Comparison of ENCODE assay signal across 8 cellular contexts in genomic region chr1:145474837-145475368, GRCh38. TPM values are rescaled to one million over a fixed set of nuclear protein-coding genes. Genes with fewer than 3 reads are reported as not detected.
DNase-seq lines count a peak whose midpoint lies in the region; ATAC-seq and TF ChIP-seq lines count a peak whose summit lies in the region.
"Not testable (repeated sequence)": the region's sequence is repeated elsewhere in the genome, so short reads cannot be mapped to it uniquely, and the experiment has no call there.

No MANE protein-coding gene starts in this region.

- 20 to 79% (median 47%) methylated on average over 1 to 7 of the region's 8 CpGs for WGBS in adrenal gland, 4 donors

- H3K27ac Mint-ChIP-seq in CD8-positive, alpha-beta memory T cell; IgD-negative memory B cell; activated CD4-positive, alpha-beta T cell treated with anti-CD3 and anti-CD28 coated beads for 36 hours; neural crest cell (ENCODE audit: unreplicated experiment): not testable (repeated sequence)
- H3K27ac Mint-ChIP-seq in activated T-helper 1 cell treated with anti-CD3 and anti-CD28 coated beads, Interleukin-12 subunit alpha, Interleukin-12 subunit beta, Interleukin-2, Interleukin-4 antibody, amounts not matched to agents 30 ng/mL and 10 ng/mL and 1 ng/mL, durations not matched to agents 14 hours and 24 hours and 36 hours, result peak overlapping the region; percentile 72
- peak overlapping the region in 1 of 2 donors; percentile 95 for H3K27ac Mint-ChIP-seq in stimulated activated naive CD8-positive, alpha-beta T cell treated with anti-CD3 and anti-CD28 coated beads, Interleukin-15, amount 100 ng/mL, for 72 hours

- not testable (repeated sequence) for H3K4me1 ChIP-seq in CD8-positive, alpha-beta memory T cell (ENCODE audit: insufficient read depth, low read length); adrenal gland (replicated peaks in 1 of 2); iPS-18a (ENCODE audit: control insufficient read depth, low read depth, low read length)

- CTCF ChIA-PET in CD8-positive, alpha-beta memory T cell (lab: Charles Lee); activated CD4-positive, alpha-beta T cell treated with anti-CD3 and anti-CD28 coated beads for 36 hours (lab: Charles Lee): not testable (repeated sequence)

- not testable (repeated sequence) for H3K9me3 ChIP-seq in CD8-positive, alpha-beta memory T cell (ENCODE audit: low read length); adrenal gland (replicated peaks in 1 of 3); iPS-18a (ENCODE audit: control insufficient read depth, low read depth, low read length)

- not testable (repeated sequence) for H3K27me3 Mint-ChIP-seq in CD8-positive, alpha-beta memory T cell; IgD-negative memory B cell
- H3K27me3 Mint-ChIP-seq in activated CD4-positive, alpha-beta T cell treated with anti-CD3 and anti-CD28 coated beads for 36 hours, result peaks cover 13% of the 10 kb centered on the region
- peaks cover 15% of the 10 kb centered on the region for H3K27me3 Mint-ChIP-seq in activated T-helper 1 cell treated with anti-CD3 and anti-CD28 coated beads, Interleukin-12 subunit alpha, Interleukin-12 subunit beta, Interleukin-2, Interleukin-4 antibody, amounts not matched to agents 30 ng/mL and 10 ng/mL and 1 ng/mL, durations not matched to agents 14 hours and 24 hours and 36 hours (ENCODE audit: insufficient read depth)
- H3K27me3 Mint-ChIP-seq in neural crest cell (ENCODE audit: low read depth), result peaks cover 30% of the 10 kb centered on the region
- H3K27me3 Mint-ChIP-seq in stimulated activated naive CD8-positive, alpha-beta T cell treated with anti-CD3 and anti-CD28 coated beads, Interleukin-15, amount 100 ng/mL, for 72 hours, result peaks cover 18% of the 10 kb centered on the region

- not testable (repeated sequence) for H3K4me1 Mint-ChIP-seq in CD8-positive, alpha-beta memory T cell; IgD-negative memory B cell; activated CD4-positive, alpha-beta T cell treated with anti-CD3 and anti-CD28 coated beads for 36 hours; activated T-helper 1 cell treated with anti-CD3 and anti-CD28 coated beads, Interleukin-12 subunit alpha, Interleukin-12 subunit beta, Interleukin-2, Interleukin-4 antibody, amounts not matched to agents 30 ng/mL and 10 ng/mL and 1 ng/mL, durations not matched to agents 14 hours and 24 hours and 36 hours (ENCODE audit: low read depth); neural crest cell; stimulated activated naive CD8-positive, alpha-beta T cell treated with anti-CD3 and anti-CD28 coated beads, Interleukin-15, amount 100 ng/mL, for 72 hours

- TF ChIP-seq CTCF in adrenal gland (IDR thresholded peaks at IDR 0.05); neural crest cell (conservative IDR thresholded peaks at IDR 0.05): not testable (repeated sequence)

- TF ChIP-seq POLR2A in adrenal gland (IDR thresholded peaks at IDR 0.05), result not testable (repeated sequence)

- not testable (repeated sequence) for H3K9me3 Mint-ChIP-seq in CD8-positive, alpha-beta memory T cell; IgD-negative memory B cell; activated CD4-positive, alpha-beta T cell treated with anti-CD3 and anti-CD28 coated beads for 36 hours (ENCODE audit: low read depth); activated T-helper 1 cell treated with anti-CD3 and anti-CD28 coated beads, Interleukin-12 subunit alpha, Interleukin-12 subunit beta, Interleukin-2, Interleukin-4 antibody, amounts not matched to agents 30 ng/mL and 10 ng/mL and 1 ng/mL, durations not matched to agents 14 hours and 24 hours and 36 hours; neural crest cell; stimulated activated naive CD8-positive, alpha-beta T cell treated with anti-CD3 and anti-CD28 coated beads, Interleukin-15, amount 100 ng/mL, for 72 hours

- not testable (repeated sequence) for H3K4me3 ChIP-seq in CD8-positive, alpha-beta memory T cell (ENCODE audit: low read length); adrenal gland
- H3K4me3 ChIP-seq in iPS-18a (ENCODE audit: low read length), result peak overlapping the region; percentile 58

- H3K4me3 Mint-ChIP-seq in CD8-positive, alpha-beta memory T cell, result peak overlapping the region in 4 of 7 donors; percentile 34 to 59 (median 45)
- H3K4me3 Mint-ChIP-seq in IgD-negative memory B cell, result peak overlapping the region in 3 of 4 donors; percentile 17 to 84 (median 58)
- H3K4me3 Mint-ChIP-seq in activated CD4-positive, alpha-beta T cell treated with anti-CD3 and anti-CD28 coated beads for 36 hours, result peak overlapping the region; percentile 75
- peak overlapping the region; percentile 71 for H3K4me3 Mint-ChIP-seq in activated T-helper 1 cell treated with anti-CD3 and anti-CD28 coated beads, Interleukin-12 subunit alpha, Interleukin-12 subunit beta, Interleukin-2, Interleukin-4 antibody, amounts not matched to agents 30 ng/mL and 10 ng/mL and 1 ng/mL, durations not matched to agents 14 hours and 24 hours and 36 hours
- peak overlapping the region; percentile 89 for H3K4me3 Mint-ChIP-seq in neural crest cell
- peak overlapping the region; percentile 83 to 90 for H3K4me3 Mint-ChIP-seq in stimulated activated naive CD8-positive, alpha-beta T cell treated with anti-CD3 and anti-CD28 coated beads, Interleukin-15, amount 100 ng/mL, for 72 hours

- not testable (repeated sequence) for H3K27me3 ChIP-seq in CD8-positive, alpha-beta memory T cell (ENCODE audit: insufficient read depth, low read length, poor library complexity, severe bottlenecking); adrenal gland; iPS-18a (ENCODE audit: control insufficient read depth, insufficient read depth, low read length)

- H3K36me3 Mint-ChIP-seq in CD8-positive, alpha-beta memory T cell; IgD-negative memory B cell; activated CD4-positive, alpha-beta T cell treated with anti-CD3 and anti-CD28 coated beads for 36 hours (ENCODE audit: low read depth); activated T-helper 1 cell treated with anti-CD3 and anti-CD28 coated beads, Interleukin-12 subunit alpha, Interleukin-12 subunit beta, Interleukin-2, Interleukin-4 antibody, amounts not matched to agents 30 ng/mL and 10 ng/mL and 1 ng/mL, durations not matched to agents 14 hours and 24 hours and 36 hours (ENCODE audit: low read depth); neural crest cell (ENCODE audit: low read depth): not testable (repeated sequence)

- H3K36me3 ChIP-seq in CD8-positive, alpha-beta memory T cell (ENCODE audit: insufficient read depth, low read length); adrenal gland (replicated peaks in 1 of 2); iPS-18a (ENCODE audit: control insufficient read depth, low read depth, low read length): not testable (repeated sequence)

- POLR2A ChIA-PET in CD8-positive, alpha-beta memory T cell (lab: Charles Lee); activated CD4-positive, alpha-beta T cell treated with anti-CD3 and anti-CD28 coated beads for 36 hours (lab: Charles Lee): not testable (repeated sequence)

- peak; percentile 43 for ATAC-seq in activated CD4-positive, alpha-beta T cell treated with anti-CD3 and anti-CD28 coated beads for 36 hours
- ATAC-seq in stimulated activated naive CD8-positive, alpha-beta T cell treated with anti-CD3 and anti-CD28 coated beads, Interleukin-15, amount 100 ng/mL, for 72 hours, result not testable (repeated sequence)

- not testable (repeated sequence) for H3K9ac ChIP-seq in iPS-18a (ENCODE audit: low read length)

- intact Hi-C loops in activated CD4-positive, alpha-beta T cell treated with anti-CD3 and anti-CD28 coated beads for 36 hours (cut with DNase I, micrococcal nuclease); activated T-helper 1 cell treated with anti-CD3 and anti-CD28 coated beads, Interleukin-12 subunit alpha, Interleukin-12 subunit beta, Interleukin-2, Interleukin-4 antibody, amounts not matched to agents 30 ng/mL and 10 ng/mL and 1 ng/mL, durations not matched to agents 14 hours and 24 hours and 36 hours (cut with micrococcal nuclease); adrenal gland (cut with DNase I): not testable (repeated sequence)

- not testable (repeated sequence) for DNase-seq in CD8-positive, alpha-beta memory T cell; activated CD4-positive, alpha-beta T cell treated with anti-CD3 and anti-CD28 coated beads for 36 hours; activated T-helper 1 cell treated with anti-CD3 and anti-CD28 coated beads, Interleukin-12 subunit alpha, Interleukin-12 subunit beta, Interleukin-2, Interleukin-4 antibody, amounts not matched to agents 30 ng/mL and 10 ng/mL and 1 ng/mL, durations not matched to agents 14 hours and 24 hours and 36 hours (ENCODE audit: low spot score); adrenal gland; neural crest cell (ENCODE audit: low read depth, low spot score); stimulated activated naive CD8-positive, alpha-beta T cell treated with anti-CD3 and anti-CD28 coated beads, Interleukin-15, amount 100 ng/mL, for 72 hours

- not testable (repeated sequence) for H3K27ac ChIP-seq in CD8-positive, alpha-beta memory T cell (ENCODE audit: low read depth, low read length); iPS-18a (ENCODE audit: low read length)
- peak overlapping the region in 3 of 5 donors; percentile 54 to 82 (median 78) for H3K27ac ChIP-seq in adrenal gland

RNA-seq across cellular contexts. Expression of gene NBPF20, which starts 49.5 kb away (rescaled TPM):
- 1 to 10 TPM; 1.3 to 1.9 TPM for total RNA-seq in CD8-positive, alpha-beta memory T cell
- polyA plus RNA-seq in CD8-positive, alpha-beta memory T cell, result 0.62 TPM
- polyA plus RNA-seq in IgD-negative memory B cell, result 0.41 TPM
- 1 to 10 TPM; 1.2 to 1.5 TPM for total RNA-seq in activated CD4-positive, alpha-beta T cell treated with anti-CD3 and anti-CD28 coated beads for 36 hours
- 1.2 TPM in 2 replicates for total RNA-seq in activated T-helper 1 cell treated with anti-CD3 and anti-CD28 coated beads, Interleukin-12 subunit alpha, Interleukin-12 subunit beta, Interleukin-2, Interleukin-4 antibody, amounts not matched to agents 30 ng/mL and 10 ng/mL and 1 ng/mL, durations not matched to agents 14 hours and 24 hours and 36 hours
- 1 to 10 TPM; 1.4 to 4.6 (median 2.4) TPM for total RNA-seq in adrenal gland
- polyA plus RNA-seq in adrenal gland, result 1 to 10 TPM in 1 of 3 donors, under 1 TPM in 2; 0.44 to 2.4 (median 0.72) TPM
- 4.3 and 4.7 TPM in 2 replicates for total RNA-seq in neural crest cell
